38 cellular contexts compared by ENCODE assay signal in the genomic region with DNA sequence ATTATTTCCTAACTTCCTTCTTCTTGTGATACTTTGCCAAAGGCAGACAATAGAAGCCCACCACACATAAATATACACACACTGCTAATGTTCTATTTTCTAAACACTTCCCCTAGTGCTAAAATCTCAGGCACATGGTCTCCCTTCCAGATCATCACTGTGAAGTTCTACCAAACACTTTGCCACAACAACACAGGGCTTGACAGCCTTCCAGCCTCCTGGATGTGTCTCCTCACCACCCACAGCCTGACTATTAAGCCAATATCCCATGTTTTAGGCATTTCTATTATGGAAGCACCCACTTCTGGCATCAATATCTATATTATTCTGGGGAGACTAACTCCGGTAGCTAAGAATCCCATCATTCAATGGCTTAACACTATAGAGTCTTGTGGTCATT. TPM values are rescaled to one million over a fixed set of nuclear protein-coding genes. Genes with fewer than 3 reads are reported as not detected.
"Had no signal": no experiment of that assay in that cellular context is flagged by ENCODE, and none has a peak within 500 bp of the region (broad histone marks: within the 10 kb centered on the region; RNA-seq: fewer than 3 reads in every experiment).

No MANE protein-coding gene starts in this region.

- H3K9me3 ChIP-seq: adrenal gland, body of pancreas, breast epithelium had no signal

- H3K27me3 ChIP-seq: adrenal gland, body of pancreas, brain microvascular endothelial cell had no signal

- H3K4me1 ChIP-seq: adrenal gland, body of pancreas, breast epithelium had no signal

- ATAC-seq: activated CD8-positive, alpha-beta T cell treated with anti-CD3 and anti-CD28 coated beads for 36 hours; activated naive CD4-positive, alpha-beta T cell treated with anti-CD3 and anti-CD28 coated beads, Interleukin-2, amount 50 U/mL, for 72 hours; activated T-cell treated with anti-CD3 and anti-CD28 coated beads, Interleukin-2, amount 50 U/mL, for 4 hours; activated T-cell treated with anti-CD3 and anti-CD28 coated beads, Interleukin-2, amount 50 U/mL, for 72 hours; activated T-helper 17 cell treated with anti-CD3 and anti-CD28 coated beads, Interleukin-2, amount 50 U/mL, for 72 hours; T-cell had no signal

- H3K27ac ChIP-seq: adrenal gland, body of pancreas, brain microvascular endothelial cell, breast epithelium, VCaP had no signal

- H3K36me3 ChIP-seq: adrenal gland, brain microvascular endothelial cell, breast epithelium had no signal

- DNase-seq: activated B cell treated with CpG ODN at 0.5 μM for 24 hours; activated CD4-positive, alpha-beta memory T cell treated with anti-CD3 and anti-CD28 coated beads for 36 hours; activated CD4-positive, alpha-beta T cell treated with anti-CD3 and anti-CD28 coated beads for 4 hours; activated CD4-positive, alpha-beta T cell treated with anti-CD3 and anti-CD28 coated beads, Interleukin-2, amount 10 ng/mL, durations not matched to agents 24 days and 14 days; activated CD4-positive, alpha-beta T cell treated with anti-CD3 and anti-CD28 coated beads, Interleukin-2, amount 50 U/mL, for 1 hour; activated CD4-positive, alpha-beta T cell treated with anti-CD3 and anti-CD28 coated beads, Interleukin-2, amount 50 U/mL, for 4 hours; activated CD4-positive, CD25-positive, alpha-beta regulatory T cell treated with anti-CD3 and anti-CD28 coated beads, Interleukin-2, amount 50 U/mL, for 72 hours; activated CD8-positive, alpha-beta memory T cell treated with anti-CD3 and anti-CD28 coated beads, Interleukin-2, amount 50 U/mL, for 4 hours; activated CD8-positive, alpha-beta T cell treated with anti-CD3 and anti-CD28 coated beads for 36 hours; activated effector memory CD4-positive, alpha-beta T cell treated with anti-CD3 and anti-CD28 coated beads, Interleukin-2, amount 50 U/mL, for 16 hours; activated gamma-delta T cell treated with Interleukin-2 at 50 U/mL for 16 hours; activated naive CD4-positive, alpha-beta T cell; activated naive CD4-positive, alpha-beta T cell treated with anti-CD3 and anti-CD28 coated beads for 36 hours; activated naive CD4-positive, alpha-beta T cell treated with anti-CD3 and anti-CD28 coated beads, Interleukin-2, amount 50 U/mL, for 16 hours; activated naive CD8-positive, alpha-beta T cell treated with anti-CD3 and anti-CD28 coated beads for 36 hours; activated T-cell treated with anti-CD3 and anti-CD28 coated beads for 4 hours; activated T-cell treated with anti-CD3 and anti-CD28 coated beads, Interleukin-2, amount 50 U/mL, for 1 hour; activated T-cell treated with anti-CD3 and anti-CD28 coated beads, Interleukin-2, amount 50 U/mL, for 4 hours; activated T-cell treated with anti-CD3 and anti-CD28 coated beads, Interleukin-2, amount 50 U/mL, for 72 hours; adrenal gland; amniotic stem cell; aorta; brain microvascular endothelial cell; cerebellar nuclear complex; T-cell; T-helper 2 cell; T-helper 9 cell had no signal

- H3K4me3 ChIP-seq: adrenal gland, body of pancreas, breast epithelium had no signal

RNA-seq across cellular contexts. Expression of gene SPATA19, which starts 29.2 kb away (rescaled TPM):
- total RNA-seq: activated B cell treated with CpG ODN at 0.5 μM for 24 hours; activated CD4-positive, alpha-beta memory T cell treated with anti-CD3 and anti-CD28 coated beads for 36 hours; activated CD4-positive, alpha-beta T cell treated with anti-CD3 and anti-CD28 coated beads, Interleukin-2, amount 10 ng/mL, durations not matched to agents 24 days and 14 days; activated CD8-positive, alpha-beta memory T cell treated with anti-CD3 and anti-CD28 coated beads for 36 hours; activated CD8-positive, alpha-beta T cell treated with anti-CD3 and anti-CD28 coated beads for 36 hours; activated naive CD4-positive, alpha-beta T cell treated with anti-CD3 and anti-CD28 coated beads for 36 hours; activated naive CD4-positive, alpha-beta T cell treated with anti-CD3 and anti-CD28 coated beads, Interleukin-2, amount 50 U/mL, for 72 hours; activated naive CD8-positive, alpha-beta T cell treated with anti-CD3 and anti-CD28 coated beads for 36 hours; activated T-cell treated with anti-CD3 and anti-CD28 coated beads, Interleukin-2, amount 50 U/mL, for 4 hours; activated T-cell treated with anti-CD3 and anti-CD28 coated beads, Interleukin-2, amount 50 U/mL, for 72 hours; activated T-helper 1 cell treated with anti-CD3 and anti-CD28 coated beads, Interleukin-12 subunit alpha, Interleukin-12 subunit beta, Interleukin-2, Interleukin-4 antibody, amounts not matched to agents 30 ng/mL and 10 ng/mL and 1 ng/mL, durations not matched to agents 14 hours and 24 hours and 36 hours; activated T-helper 17 cell treated with anti-CD3 and anti-CD28 coated beads, Interleukin-2, amount 50 U/mL, for 72 hours; adrenal gland; aorta; astrocyte; body of pancreas; breast epithelium; cardiac septum; chondrocyte; T-cell; T-helper 1 cell treated with Interleukin-12 subunit alpha and Interleukin-12 subunit beta and Interleukin-4 antibody, amounts not matched to agents 30 ng/mL and 1 ng/mL, for 36 hours had no signal
